ENCODE assay signal across 27 cellular contexts in the genomic region with DNA sequence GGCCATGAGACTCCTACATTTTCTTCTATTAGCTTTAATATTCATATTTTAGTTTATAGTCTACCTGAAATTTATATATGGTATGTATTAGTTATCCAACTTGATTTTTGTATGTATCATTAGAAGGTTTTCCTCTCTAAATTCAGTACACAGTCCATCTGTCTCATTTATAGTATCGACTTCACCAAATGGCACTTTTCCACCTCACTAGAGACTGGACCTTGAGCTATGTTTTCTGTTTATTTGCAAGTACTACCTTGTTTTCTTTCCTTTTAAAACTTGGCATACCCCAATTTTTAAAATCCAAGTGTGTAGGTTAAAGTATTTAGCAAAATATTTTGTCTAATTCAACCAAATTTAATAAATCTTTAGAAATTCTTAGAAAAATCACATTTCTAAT.
"Had no signal": no experiment of that assay in that cellular context is flagged by ENCODE, and none has a peak within 500 bp of the region (broad histone marks: within the 10 kb centered on the region; RNA-seq: fewer than 3 reads in every experiment).

No MANE protein-coding gene starts in this region.

- DNase-seq: activated B cell treated with CpG ODN at 0.5 μM for 24 hours; activated CD4-positive, alpha-beta memory T cell treated with anti-CD3 and anti-CD28 coated beads for 36 hours; activated CD4-positive, alpha-beta T cell treated with anti-CD3 and anti-CD28 coated beads for 4 hours; activated CD4-positive, alpha-beta T cell treated with anti-CD3 and anti-CD28 coated beads, Interleukin-2, amount 10 ng/mL, durations not matched to agents 24 days and 14 days; activated CD4-positive, alpha-beta T cell treated with anti-CD3 and anti-CD28 coated beads, Interleukin-2, amount 50 U/mL, for 1 hour; activated CD4-positive, alpha-beta T cell treated with anti-CD3 and anti-CD28 coated beads, Interleukin-2, amount 50 U/mL, for 4 hours; activated CD4-positive, CD25-positive, alpha-beta regulatory T cell treated with anti-CD3 and anti-CD28 coated beads, Interleukin-2, amount 50 U/mL, for 72 hours; activated CD8-positive, alpha-beta memory T cell treated with anti-CD3 and anti-CD28 coated beads, Interleukin-2, amount 50 U/mL, for 48 hours; activated CD8-positive, alpha-beta T cell treated with anti-CD3 and anti-CD28 coated beads for 36 hours; activated effector memory CD4-positive, alpha-beta T cell treated with Interleukin-2 at 50 U/mL for 16 hours; activated gamma-delta T cell; activated naive CD4-positive, alpha-beta T cell treated with anti-CD3 and anti-CD28 coated beads for 36 hours; activated naive CD4-positive, alpha-beta T cell treated with anti-CD3 and anti-CD28 coated beads, Interleukin-2, amount 50 U/mL, for 16 hours; activated naive CD8-positive, alpha-beta T cell treated with anti-CD3 and anti-CD28 coated beads for 36 hours; activated T-cell treated with anti-CD3 and anti-CD28 coated beads, Interleukin-2, amount 50 U/mL, for 24 hours; activated T-cell treated with anti-CD3 and anti-CD28 coated beads, Interleukin-2, amount 50 U/mL, for 48 hours; adrenal gland; amniotic stem cell; aorta; body of pancreas; brain microvascular endothelial cell; central memory CD4-positive, alpha-beta T cell; cerebellar nuclear complex; T-helper 1 cell; T-helper 2 cell; T-helper 9 cell had no signal

- ATAC-seq: activated CD8-positive, alpha-beta T cell treated with anti-CD3 and anti-CD28 coated beads for 36 hours; activated naive CD4-positive, alpha-beta T cell treated with anti-CD3 and anti-CD28 coated beads, Interleukin-2, amount 50 U/mL, for 72 hours; body of pancreas had no signal
